ENCODE assay signal across 15 cellular contexts in the genomic region with DNA sequence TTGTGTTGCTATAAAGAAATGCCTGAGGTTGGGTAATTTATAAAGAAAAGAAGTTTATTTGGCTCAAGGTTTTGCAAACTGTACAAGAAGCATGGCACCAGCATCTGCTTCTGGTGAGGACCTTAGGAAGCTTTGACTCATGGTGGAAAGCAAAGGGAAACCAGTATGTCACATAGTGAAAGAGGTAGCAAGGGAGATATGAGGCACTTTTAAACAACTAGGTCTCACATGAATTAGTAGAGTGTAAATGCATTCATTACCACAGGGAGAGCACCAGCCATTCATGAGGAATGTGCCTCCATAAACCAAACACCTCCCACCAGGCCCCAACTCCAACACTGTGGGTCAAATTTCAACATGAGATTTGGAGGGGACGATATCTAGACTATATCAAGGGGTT.
DNase-seq lines count a peak whose midpoint lies in the region; ATAC-seq lines count a peak whose summit lies in the region.
"Had no signal": no experiment of that assay in that cellular context is flagged by ENCODE, and none has a peak within 500 bp of the region (broad histone marks: within the 10 kb centered on the region; RNA-seq: fewer than 3 reads in every experiment).

No MANE protein-coding gene starts in this region.

- H3K4me3 Mint-ChIP-seq in activated T-cell treated with anti-CD3 and anti-CD28 coated beads, Interleukin-2, amount 50 U/mL, for 24 hours, result no peak overlapping the region
- H3K4me3 Mint-ChIP-seq in activated naive CD8-positive, alpha-beta T cell, result no peak overlapping the region
- no peak overlapping the region for H3K4me3 Mint-ChIP-seq in activated naive CD8-positive, alpha-beta T cell treated with anti-CD3 and anti-CD28 coated beads, Interleukin-2, amount 50 U/mL, for 24 hours
- H3K4me3 Mint-ChIP-seq in stimulated activated naive CD8-positive, alpha-beta T cell treated with anti-CD3 and anti-CD28 coated beads, Interleukin-15, amount 100 ng/mL, for 72 hours, result no peak overlapping the region
- H3K4me3 Mint-ChIP-seq: B cell; CD8-positive, alpha-beta T cell; HFFc6 had no signal

- peaks cover 5% of the 10 kb centered on the region for H3K9me3 Mint-ChIP-seq in activated T-cell treated with anti-CD3 and anti-CD28 coated beads, Interleukin-2, amount 50 U/mL, for 24 hours
- H3K9me3 Mint-ChIP-seq in activated naive CD8-positive, alpha-beta T cell (ENCODE audit: low read depth), result peaks cover 3% of the 10 kb centered on the region
- H3K9me3 Mint-ChIP-seq in activated naive CD8-positive, alpha-beta T cell treated with anti-CD3 and anti-CD28 coated beads, Interleukin-2, amount 50 U/mL, for 24 hours, result peaks cover 8% of the 10 kb centered on the region
- H3K9me3 Mint-ChIP-seq in stimulated activated naive CD8-positive, alpha-beta T cell treated with anti-CD3 and anti-CD28 coated beads, Interleukin-15, amount 100 ng/mL, for 72 hours, result peaks cover 0 to 5% of the 10 kb centered on the region in 2 donors

- H3K4me1 Mint-ChIP-seq in activated T-cell treated with anti-CD3 and anti-CD28 coated beads, Interleukin-2, amount 50 U/mL, for 24 hours (ENCODE audit: low read depth), result peaks cover 15% of the 10 kb centered on the region
- peaks cover 9% of the 10 kb centered on the region for H3K4me1 Mint-ChIP-seq in activated naive CD8-positive, alpha-beta T cell (ENCODE audit: low read depth)
- peaks cover 15% of the 10 kb centered on the region for H3K4me1 Mint-ChIP-seq in activated naive CD8-positive, alpha-beta T cell treated with anti-CD3 and anti-CD28 coated beads, Interleukin-2, amount 50 U/mL, for 24 hours
- peaks cover 12% of the 10 kb centered on the region for H3K4me1 Mint-ChIP-seq in stimulated activated naive CD8-positive, alpha-beta T cell treated with anti-CD3 and anti-CD28 coated beads, Interleukin-15, amount 100 ng/mL, for 72 hours
- H3K4me1 Mint-ChIP-seq: B cell had no signal

- no peak for DNase-seq in activated T-cell treated with anti-CD3 and anti-CD28 coated beads, Interleukin-2, amount 50 U/mL, for 24 hours
- DNase-seq in activated T-cell treated with anti-CD3 and anti-CD28 coated beads, Interleukin-2, amount 50 U/mL, for 48 hours, result no peak
- no peak for DNase-seq in activated naive CD8-positive, alpha-beta T cell treated with anti-CD3 and anti-CD28 coated beads, Interleukin-2, amount 50 U/mL, for 24 hours
- no peak for DNase-seq in stimulated activated naive CD8-positive, alpha-beta T cell treated with anti-CD3 and anti-CD28 coated beads, Interleukin-15, amount 100 ng/mL, for 72 hours
- no peak for DNase-seq in NCI-H1092 treated with DMSO at 0.1 percent for 48 hours (lab: John Stamatoyannopoulos, UW)
- DNase-seq: Calu3; CD8-positive, alpha-beta T cell; DMS79 treated with DMSO at 0.1 percent for 48 hours; GF-D8; GOT3; H7; HFFc6 had no signal

- no peaks in the 10 kb centered on the region for H3K36me3 Mint-ChIP-seq in activated T-cell treated with anti-CD3 and anti-CD28 coated beads, Interleukin-2, amount 50 U/mL, for 24 hours (ENCODE audit: low read depth)
- H3K36me3 Mint-ChIP-seq in activated naive CD8-positive, alpha-beta T cell, result peaks cover 7% of the 10 kb centered on the region
- H3K36me3 Mint-ChIP-seq in activated naive CD8-positive, alpha-beta T cell treated with anti-CD3 and anti-CD28 coated beads, Interleukin-2, amount 50 U/mL, for 24 hours (ENCODE audit: low read depth), result no peaks in the 10 kb centered on the region
- H3K36me3 Mint-ChIP-seq: CD8-positive, alpha-beta T cell had no signal

- ATAC-seq in activated naive CD8-positive, alpha-beta T cell treated with anti-CD3 and anti-CD28 coated beads, Interleukin-2, amount 50 U/mL, for 24 hours, result peak; percentile 93
- ATAC-seq in stimulated activated naive CD8-positive, alpha-beta T cell treated with anti-CD3 and anti-CD28 coated beads, Interleukin-15, amount 100 ng/mL, for 72 hours, result peak; percentile 78
- ATAC-seq: CD8-positive, alpha-beta T cell; HCT116 had no signal

- H3K27me3 Mint-ChIP-seq in activated T-cell treated with anti-CD3 and anti-CD28 coated beads, Interleukin-2, amount 50 U/mL, for 24 hours, result no peaks in the 10 kb centered on the region
- H3K27me3 Mint-ChIP-seq in activated naive CD8-positive, alpha-beta T cell, result no peaks in the 10 kb centered on the region
- H3K27me3 Mint-ChIP-seq in activated naive CD8-positive, alpha-beta T cell treated with anti-CD3 and anti-CD28 coated beads, Interleukin-2, amount 50 U/mL, for 24 hours, result peaks cover 4% of the 10 kb centered on the region
- no peaks in the 10 kb centered on the region for H3K27me3 Mint-ChIP-seq in stimulated activated naive CD8-positive, alpha-beta T cell treated with anti-CD3 and anti-CD28 coated beads, Interleukin-15, amount 100 ng/mL, for 72 hours

- H3K27ac Mint-ChIP-seq in activated T-cell treated with anti-CD3 and anti-CD28 coated beads, Interleukin-2, amount 50 U/mL, for 24 hours, result peak overlapping the region; percentile 34
- H3K27ac Mint-ChIP-seq in activated naive CD8-positive, alpha-beta T cell, result peak overlapping the region; percentile 16
- H3K27ac Mint-ChIP-seq in activated naive CD8-positive, alpha-beta T cell treated with anti-CD3 and anti-CD28 coated beads, Interleukin-2, amount 50 U/mL, for 24 hours, result peak overlapping the region; percentile 37
- H3K27ac Mint-ChIP-seq in stimulated activated naive CD8-positive, alpha-beta T cell treated with anti-CD3 and anti-CD28 coated beads, Interleukin-15, amount 100 ng/mL, for 72 hours, result no peak overlapping the region
- H3K27ac Mint-ChIP-seq: B cell; CD8-positive, alpha-beta T cell; HFFc6 had no signal

Comparison
In these comparisons a context has a peak if more than half of its experiments do, and no peak if none do; other contexts are left out.
1. H3K27ac Mint-ChIP-seq: peak in activated T-cell treated with anti-CD3 and anti-CD28 coated beads, Interleukin-2, amount 50 U/mL, for 24 hours (single experiment), activated naive CD8-positive, alpha-beta T cell (single experiment) and activated naive CD8-positive, alpha-beta T cell treated with anti-CD3 and anti-CD28 coated beads, Interleukin-2, amount 50 U/mL, for 24 hours (single experiment); none in stimulated activated naive CD8-positive, alpha-beta T cell treated with anti-CD3 and anti-CD28 coated beads, Interleukin-15, amount 100 ng/mL, for 72 hours (0 of 2).